Comparison of ENCODE assay signal across 1 cellular context in genomic region chr10:79402625-79402946, GRCh38.
TF ChIP-seq lines count a peak whose summit lies in the region.

No MANE protein-coding gene starts in this region.

TF ChIP-seq in WTC11, 78 proteins besides CTCF, POLR2A, EP300 and RAD21 (continued from another document):
- TF ChIP-seq HMGA2 (CRISPR knock-in tag; IDR thresholded peaks at IDR 0.05) (no peak), NFYB (CRISPR knock-in tag; conservative IDR thresholded peaks at IDR 0.05; ENCODE audit: low read depth) (no peak)
